8 cellular contexts compared by ENCODE assay signal in genomic region chr17:43907425-43907981, GRCh38.
A peak's percentile ranks its signal among the peaks of the same experiment; 100 is the strongest.
DNase-seq lines count a peak whose midpoint lies in the region; ATAC-seq lines count a peak whose summit lies in the region.

Gene MPP2, minus strand, starts transcription at chr17:43907536. Its CDS starts 3,076 bp downstream, at chr17:43904460.

- peaks cover 26% of the 10 kb centered on the region for H3K4me1 Mint-ChIP-seq in dendritic cell treated with granulocyte-macrophage colony-stimulating factor and Interleukin-4, amounts not matched to agents 40 ng/mL and 50 ng/mL, for 4 days (ENCODE audit: low read depth)

- H3K27ac Mint-ChIP-seq in dendritic cell treated with granulocyte-macrophage colony-stimulating factor and Interleukin-4, amounts not matched to agents 40 ng/mL and 50 ng/mL, for 4 days, result no peak within 1 kb of the TSS

- H3K4me3 Mint-ChIP-seq in dendritic cell treated with granulocyte-macrophage colony-stimulating factor and Interleukin-4, amounts not matched to agents 40 ng/mL and 50 ng/mL, for 4 days, result peak within 1 kb of the TSS; percentile 23

- intact Hi-C loops in dendritic cell treated with granulocyte-macrophage colony-stimulating factor and Interleukin-4, amounts not matched to agents 40 ng/mL and 50 ng/mL, for 4 days (cut with micrococcal nuclease), result no loop called here

- no peaks in the 10 kb centered on the region for H3K36me3 Mint-ChIP-seq in dendritic cell treated with granulocyte-macrophage colony-stimulating factor and Interleukin-4, amounts not matched to agents 40 ng/mL and 50 ng/mL, for 4 days (ENCODE audit: low read depth)

- H3K27me3 Mint-ChIP-seq in dendritic cell treated with granulocyte-macrophage colony-stimulating factor and Interleukin-4, amounts not matched to agents 40 ng/mL and 50 ng/mL, for 4 days, result peaks cover 60% of the 10 kb centered on the region

- ATAC-seq in GM18519 (IDR thresholded peaks at IDR 0.05; ENCODE audit: low FRiP score, unreplicated experiment) (no peak), HG03025 (IDR thresholded peaks at IDR 0.05; ENCODE audit: low FRiP score, unreplicated experiment) (no peak)

- DNase-seq in GDM1 (lab: John Stamatoyannopoulos, UW) (peak; percentile 50), NCI-H226 (peak; percentile 71), left kidney (ENCODE audit: low read depth, low spot score) (peak; percentile 96)
- peak; percentile 48 for DNase-seq in activated CD4-positive, alpha-beta T cell treated with anti-CD3 and anti-CD28 coated beads, Interleukin-2, amount 50 U/mL, for 4 hours
- peak; percentile 58 to 66 for DNase-seq in stimulated activated CD4-positive, alpha-beta T cell treated with anti-CD3 and anti-CD28 coated beads, Interleukin-2, amount 100 ng/mL, for 24 hours

- H3K9me3 Mint-ChIP-seq in dendritic cell treated with granulocyte-macrophage colony-stimulating factor and Interleukin-4, amounts not matched to agents 40 ng/mL and 50 ng/mL, for 4 days, result no peaks in the 10 kb centered on the region
